8 cellular contexts compared by ENCODE assay signal in the genomic region with DNA sequence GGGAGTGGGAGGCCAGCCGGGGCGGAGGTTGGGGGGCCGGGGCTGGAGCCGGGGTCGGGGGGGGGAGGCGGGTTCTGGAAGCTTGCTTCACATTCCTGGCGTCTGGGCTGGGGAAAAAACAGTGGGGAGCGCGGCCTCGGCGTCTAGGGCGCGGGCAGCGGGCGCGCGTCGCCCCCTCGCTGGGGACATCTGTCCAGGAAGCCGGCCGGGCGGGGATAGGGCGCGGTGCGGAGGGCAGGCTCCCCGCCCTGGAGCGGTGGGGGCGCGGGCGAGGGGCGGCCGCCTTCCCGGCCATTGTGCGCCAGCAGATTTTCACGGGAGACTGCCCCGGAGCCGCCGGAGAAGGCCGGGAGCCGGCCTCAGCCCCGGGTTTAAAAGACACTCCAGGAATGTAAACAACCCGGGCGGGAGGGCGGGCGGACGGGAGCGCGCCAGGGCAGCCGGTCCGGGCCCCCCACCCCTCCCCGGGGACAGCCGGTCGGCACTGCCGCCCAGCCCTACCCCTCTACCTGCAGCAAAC. TPM values are rescaled to one million over a fixed set of nuclear protein-coding genes. Genes with fewer than 3 reads are reported as not detected.
A peak's percentile ranks its signal among the peaks of the same experiment; 100 is the strongest.
DNase-seq lines count a peak whose midpoint lies in the region; ATAC-seq and TF ChIP-seq lines count a peak whose summit lies in the region.

No MANE protein-coding gene starts in this region.

- no peak for TF ChIP-seq CTCF in WI38 (IDR thresholded peaks at IDR 0.05; ENCODE audit: low read depth, low read length)
- no peak for TF ChIP-seq CTCF in fibroblast of the aortic adventitia (IDR thresholded peaks at IDR 0.05; ENCODE audit: insufficient read depth, low read length)
- no peak for TF ChIP-seq CTCF in neural cell (IDR thresholded peaks at IDR 0.05; ENCODE audit: poor library complexity, severe bottlenecking)

- H3K4me2 ChIP-seq in neural cell (ENCODE audit: low read length), result peak overlapping the region; percentile 96

- H3K27me3 ChIP-seq in H7 (ENCODE audit: control insufficient read depth, insufficient read depth, low read length) (peaks cover 3% of the 10 kb centered on the region; the same call in 1 of the 2 replicates), neural cell (ENCODE audit: insufficient read depth, low read depth, low read length) (no peaks in the 10 kb centered on the region)

- DNase-seq in H7, result peak; percentile 90
- peak; percentile 52 for DNase-seq in fibroblast of the aortic adventitia (ENCODE audit: low read depth)
- no peak for DNase-seq in NCI-H1092 treated with DMSO at 0.1 percent for 48 hours (lab: John Stamatoyannopoulos, UW)
- DNase-seq in activated CD4-positive, CD25-positive, alpha-beta regulatory T cell treated with anti-CD3 and anti-CD28 coated beads, Interleukin-2, amount 50 U/mL, for 72 hours, result no peak

- peaks cover 34% of the 10 kb centered on the region for H4K20me1 ChIP-seq in neural cell (ENCODE audit: insufficient read depth)

- peaks cover 55% of the 10 kb centered on the region for H3K79me2 ChIP-seq in neural cell (replicated peaks; ENCODE audit: insufficient read depth, low read length)

- H3K27ac ChIP-seq in neural cell (ENCODE audit: low read length), result peak overlapping the region; percentile 96

- peak overlapping the region; percentile 96 for H3K9ac ChIP-seq in neural cell (ENCODE audit: low read length)

- no peaks in the 10 kb centered on the region for H3F3A ChIP-seq in neural cell (ENCODE audit: insufficient read depth, low read length, poor library complexity, severe bottlenecking)

- no peak for TF ChIP-seq RAD21 in neural cell (conservative IDR thresholded peaks at IDR 0.05)

- peak overlapping the region; percentile 75 for H3K4me3 ChIP-seq in H7 (ENCODE audit: insufficient read depth, low read depth, low read length)
- H3K4me3 ChIP-seq in WI38 (ENCODE audit: low read depth, low read length), result peak overlapping the region; percentile 94
- peak overlapping the region; percentile 96 for H3K4me3 ChIP-seq in fibroblast of the aortic adventitia (ENCODE audit: low read depth, low read length)
- H3K4me3 ChIP-seq in neural cell (ENCODE audit: low read length), result peak overlapping the region; percentile 96

- no peak overlapping the region for H2AFZ ChIP-seq in neural cell (ENCODE audit: low read depth, low read length)

- TF ChIP-seq EP300 in neural cell (conservative IDR thresholded peaks at IDR 0.05; ENCODE audit: poor library complexity, severe bottlenecking), result no peak

- ATAC-seq in HG03442 (IDR thresholded peaks at IDR 0.05; ENCODE audit: unreplicated experiment), result no peak
- ATAC-seq in GM21529 (IDR thresholded peaks at IDR 0.05; ENCODE audit: unreplicated experiment), result no peak

- H3K9me2 ChIP-seq in neural cell (ENCODE audit: insufficient read depth, low read length), result no peaks in the 10 kb centered on the region

- no peaks in the 10 kb centered on the region for H3K36me3 ChIP-seq in H7 (replicated peaks; ENCODE audit: control insufficient read depth, insufficient read depth, low read length)
- no peaks in the 10 kb centered on the region for H3K36me3 ChIP-seq in neural cell (ENCODE audit: insufficient read depth, low read length)

- H3K9me3 ChIP-seq in neural cell (ENCODE audit: low read length), result no peaks in the 10 kb centered on the region

TF ChIP-seq in neural cell, 6 proteins besides CTCF, POLR2A, EP300 and RAD21:
- TF ChIP-seq TAF1 (IDR thresholded peaks at IDR 0.05; ENCODE audit: low read depth) (no peak), SMC3 (conservative IDR thresholded peaks at IDR 0.05; ENCODE audit: poor library complexity) (no peak), POLR2AphosphoS5 (IDR thresholded peaks at IDR 0.05) (no peak), MXI1 (conservative IDR thresholded peaks at IDR 0.05; ENCODE audit: poor library complexity, severe bottlenecking) (no peak), EZH2 (IDR thresholded peaks at IDR 0.05; ENCODE audit: borderline replicate concordance, insufficient read depth, low read length, poor library complexity, severe bottlenecking) (no peak)
- TF ChIP-seq, protein P1, sequence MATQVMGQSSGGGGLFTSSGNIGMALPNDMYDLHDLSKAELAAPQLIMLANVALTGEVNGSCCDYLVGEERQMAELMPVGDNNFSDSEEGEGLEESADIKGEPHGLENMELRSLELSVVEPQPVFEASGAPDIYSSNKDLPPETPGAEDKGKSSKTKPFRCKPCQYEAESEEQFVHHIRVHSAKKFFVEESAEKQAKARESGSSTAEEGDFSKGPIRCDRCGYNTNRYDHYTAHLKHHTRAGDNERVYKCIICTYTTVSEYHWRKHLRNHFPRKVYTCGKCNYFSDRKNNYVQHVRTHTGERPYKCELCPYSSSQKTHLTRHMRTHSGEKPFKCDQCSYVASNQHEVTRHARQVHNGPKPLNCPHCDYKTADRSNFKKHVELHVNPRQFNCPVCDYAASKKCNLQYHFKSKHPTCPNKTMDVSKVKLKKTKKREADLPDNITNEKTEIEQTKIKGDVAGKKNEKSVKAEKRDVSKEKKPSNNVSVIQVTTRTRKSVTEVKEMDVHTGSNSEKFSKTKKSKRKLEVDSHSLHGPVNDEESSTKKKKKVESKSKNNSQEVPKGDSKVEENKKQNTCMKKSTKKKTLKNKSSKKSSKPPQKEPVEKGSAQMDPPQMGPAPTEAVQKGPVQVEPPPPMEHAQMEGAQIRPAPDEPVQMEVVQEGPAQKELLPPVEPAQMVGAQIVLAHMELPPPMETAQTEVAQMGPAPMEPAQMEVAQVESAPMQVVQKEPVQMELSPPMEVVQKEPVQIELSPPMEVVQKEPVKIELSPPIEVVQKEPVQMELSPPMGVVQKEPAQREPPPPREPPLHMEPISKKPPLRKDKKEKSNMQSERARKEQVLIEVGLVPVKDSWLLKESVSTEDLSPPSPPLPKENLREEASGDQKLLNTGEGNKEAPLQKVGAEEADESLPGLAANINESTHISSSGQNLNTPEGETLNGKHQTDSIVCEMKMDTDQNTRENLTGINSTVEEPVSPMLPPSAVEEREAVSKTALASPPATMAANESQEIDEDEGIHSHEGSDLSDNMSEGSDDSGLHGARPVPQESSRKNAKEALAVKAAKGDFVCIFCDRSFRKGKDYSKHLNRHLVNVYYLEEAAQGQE (IDR thresholded peaks at IDR 0.05; ENCODE audit: borderline replicate concordance), result no peak
TF ChIP-seq in neural cell: peak in this region for 0.

RNA-seq across cellular contexts. Expression of gene ZMIZ1, which starts 1.4 kb away (rescaled TPM):
- total RNA-seq in H7 (2014; rRNA removed; shearing (Covaris generic)), result 20.4 and 27.2 TPM in 2 replicates
- total RNA-seq in fibroblast of the aortic adventitia (ENCODE audit: low replicate concordance), result 15.0 and 28.1 TPM in 2 replicates
- 26.8 and 63.9 TPM in 2 replicates for polyA plus RNA-seq in neural cell
- polyA minus RNA-seq in neural cell, result 62.6 and 99.6 TPM in 2 replicates

Comparison
In these comparisons a context has a peak if more than half of its experiments do, and no peak if none do; other contexts are left out.
1. DNase-seq: peak in H7 (single experiment) and fibroblast of the aortic adventitia (single experiment); none in NCI-H1092 treated with DMSO at 0.1 percent for 48 hours (single experiment) and activated CD4-positive, CD25-positive, alpha-beta regulatory T cell treated with anti-CD3 and anti-CD28 coated beads, Interleukin-2, amount 50 U/mL, for 72 hours (single experiment).
2. Peak in every context shown above with its lines, with median percentiles within 50 percentile points of each other: H3K4me3 ChIP-seq.